11 cellular contexts compared by ENCODE assay signal in the genomic region with DNA sequence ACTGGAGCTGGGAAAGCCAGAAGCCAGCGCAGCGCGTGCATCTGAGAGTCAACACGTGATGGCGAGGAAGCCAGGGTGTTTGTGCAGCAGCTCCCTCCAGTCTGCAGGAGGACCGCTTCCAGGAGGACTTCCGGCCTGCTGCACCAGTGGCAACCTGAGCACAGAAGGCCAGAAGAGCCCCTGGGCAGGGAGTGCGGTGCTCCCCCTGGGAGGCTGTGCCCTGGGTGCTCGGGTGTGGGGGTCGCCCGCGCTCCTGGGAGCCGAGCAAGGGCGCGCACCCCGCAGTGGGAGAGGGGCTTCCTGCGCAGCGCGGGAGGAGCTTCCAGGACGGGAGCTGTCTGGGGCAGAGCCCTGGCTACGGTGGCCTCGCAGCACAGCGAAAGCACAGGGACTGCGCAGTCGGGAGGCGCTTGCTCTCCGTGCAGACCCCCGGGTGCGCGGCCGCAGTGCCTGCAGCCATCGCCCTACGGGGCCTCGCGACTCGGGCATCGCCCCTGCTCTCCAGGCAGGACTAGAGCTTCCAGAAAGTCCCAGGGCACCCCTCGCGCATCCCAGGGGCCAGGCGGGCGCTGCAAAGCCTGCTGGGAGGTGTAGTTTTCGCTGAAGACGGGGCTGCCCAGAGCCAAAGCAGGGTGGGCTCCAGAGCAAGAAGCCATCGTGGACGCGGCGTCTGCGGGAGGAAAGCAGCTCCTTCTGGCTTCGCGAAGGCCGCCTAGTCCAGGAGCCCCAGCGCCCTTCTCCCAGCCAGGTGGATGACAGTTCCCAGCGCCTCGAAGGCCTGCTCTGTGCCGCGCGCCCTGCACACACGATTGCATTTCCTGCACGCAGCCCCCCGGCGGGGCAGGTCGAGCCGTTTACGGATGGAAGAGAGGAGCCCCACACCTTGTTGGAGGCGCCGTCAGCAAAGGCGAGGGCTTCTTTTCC. TPM values are rescaled to one million over a fixed set of nuclear protein-coding genes. Genes with fewer than 3 reads are reported as not detected.
DNase-seq lines count a peak whose midpoint lies in the region; ATAC-seq and TF ChIP-seq lines count a peak whose summit lies in the region.
"Had no signal": no experiment of that assay in that cellular context is flagged by ENCODE, and none has a peak within 500 bp of the region (broad histone marks: within the 10 kb centered on the region; RNA-seq: fewer than 3 reads in every experiment).

No MANE protein-coding gene starts in this region.

- H3K36me3 Mint-ChIP-seq in WTC11, result peaks cover 12% of the 10 kb centered on the region
- peaks cover 0 to 7% (median 0%) of the 10 kb centered on the region in 5 donors for H3K36me3 Mint-ChIP-seq in naive thymus-derived CD4-positive, alpha-beta T cell
- H3K36me3 Mint-ChIP-seq in CD4-positive, alpha-beta T cell (ENCODE audit: low read depth), result no peaks in the 10 kb centered on the region

- TF ChIP-seq CTCF in WTC11 (IDR thresholded peaks at IDR 0.05) (no peak), fibroblast of villous mesenchyme (IDR thresholded peaks at IDR 0.05; ENCODE audit: insufficient read depth, low read depth, low read length) (no peak)
- TF ChIP-seq CTCF in CD4-positive, alpha-beta T cell (IDR thresholded peaks at IDR 0.05), result no peak

- peak overlapping the region; percentile 23 for H3K4me3 ChIP-seq in fibroblast of villous mesenchyme (ENCODE audit: low read depth, low read length)
- H3K4me3 ChIP-seq in naive thymus-derived CD4-positive, alpha-beta T cell (ENCODE audit: low read length), result no peak overlapping the region
- H3K4me3 ChIP-seq: tibial artery had no signal

- ATAC-seq in WTC11, result peak; percentile 90
- no peak for ATAC-seq in naive thymus-derived CD4-positive, alpha-beta T cell
- ATAC-seq in CD4-positive, alpha-beta T cell (ENCODE audit: poor library complexity), result no peak
- ATAC-seq in HG02642 (IDR thresholded peaks at IDR 0.05; ENCODE audit: poor library complexity, unreplicated experiment), result no peak

- no peaks in the 10 kb centered on the region for H3K4me1 ChIP-seq in naive thymus-derived CD4-positive, alpha-beta T cell (ENCODE audit: control insufficient read depth in 2 of 2, insufficient read depth in 2 of 2, low read length in 2 of 2)

- peaks cover 0 to 4% of the 10 kb centered on the region in 2 donors for H3K27me3 ChIP-seq in naive thymus-derived CD4-positive, alpha-beta T cell (ENCODE audit: control insufficient read depth in 2 of 2, insufficient read depth in 2 of 2, low read length in 2 of 2)
- peaks cover 60% of the 10 kb centered on the region for H3K27me3 ChIP-seq in CD4-positive, alpha-beta T cell (ENCODE audit: control insufficient read depth, insufficient read depth, low read length)

- CTCF ChIA-PET in WTC11 (lab: Charles Lee), result interaction anchor here (0.8 to 31.0 kb wide), 15 partner anchors 15 to 424 kb away, joined by 3 to 713 read pairs (median 4); partner anchors contain the start of genes JAKMIP1 and WFS1
- CTCF ChIA-PET in naive thymus-derived CD4-positive, alpha-beta T cell (lab: Charles Lee), result interaction anchor here (0.5 to 0.6 kb wide), 2 partner anchors 8 to 1881 kb away, joined by 3 to 4 read pairs; no protein-coding TSS in a partner anchor
- CTCF ChIA-PET in CD4-positive, alpha-beta T cell (lab: Charles Lee), result no interaction called here

- intact Hi-C loops in naive thymus-derived CD4-positive, alpha-beta T cell (cut with micrococcal nuclease), result no loop called here
- intact Hi-C loops in CD4-positive, alpha-beta T cell (cut with DNase I, micrococcal nuclease), result no loop called here

- H3K27ac Mint-ChIP-seq in WTC11, result no peak overlapping the region
- no peak overlapping the region for H3K27ac Mint-ChIP-seq in naive thymus-derived CD4-positive, alpha-beta T cell
- H3K27ac Mint-ChIP-seq in CD4-positive, alpha-beta T cell, result no peak overlapping the region

- POLR2A ChIA-PET in WTC11 (lab: Charles Lee), result interaction anchor here (1.2 kb wide), 1 partner anchor 47 kb away, joined by 3 read pairs; no protein-coding TSS in a partner anchor
- POLR2A ChIA-PET in naive thymus-derived CD4-positive, alpha-beta T cell (lab: Charles Lee), result no interaction called here
- POLR2A ChIA-PET in CD4-positive, alpha-beta T cell (lab: Charles Lee), result no interaction called here

- DNase-seq in WTC11 (ENCODE audit: low spot score), result peak; percentile 83
- no peak for DNase-seq in fibroblast of villous mesenchyme (ENCODE audit: low read depth)
- peak; percentile 55 for DNase-seq in midbrain (lab: John Stamatoyannopoulos, UW)
- peak in 33 of 49 donors; percentile 11 to 81 (median 38) for DNase-seq in substantia nigra (lab: John Stamatoyannopoulos, UW)
- no peak for DNase-seq in naive thymus-derived CD4-positive, alpha-beta T cell
- DNase-seq in CD4-positive, alpha-beta T cell, result no peak
- no peak for DNase-seq in NOMO-1 treated with DMSO at 0.1 percent for 48 hours (lab: John Stamatoyannopoulos, UW; ENCODE audit: unreplicated experiment)
- DNase-seq: NCI-H187 treated with DMSO at 0.1 percent for 48 hours, tibial artery had no signal

- peaks cover 24% of the 10 kb centered on the region for H3K4me1 Mint-ChIP-seq in WTC11
- peaks cover 0 to 8% (median 5%) of the 10 kb centered on the region in 7 donors for H3K4me1 Mint-ChIP-seq in naive thymus-derived CD4-positive, alpha-beta T cell
- H3K4me1 Mint-ChIP-seq in CD4-positive, alpha-beta T cell (ENCODE audit: low read depth), result no peaks in the 10 kb centered on the region

- H3K9me3 ChIP-seq in naive thymus-derived CD4-positive, alpha-beta T cell (ENCODE audit: control insufficient read depth in 2 of 3, low read length in 3 of 3), result peaks cover 0 to 7% (median 4%) of the 10 kb centered on the region in 3 experiments
- peaks cover 10% of the 10 kb centered on the region for H3K9me3 ChIP-seq in CD4-positive, alpha-beta T cell (ENCODE audit: control insufficient read depth, low read length)

- H3K27me3 Mint-ChIP-seq in WTC11 (ENCODE audit: low read depth), result peaks cover 33% of the 10 kb centered on the region
- H3K27me3 Mint-ChIP-seq in naive thymus-derived CD4-positive, alpha-beta T cell, result peaks cover 52 to 76% (median 63%) of the 10 kb centered on the region in 5 donors
- H3K27me3 Mint-ChIP-seq in CD4-positive, alpha-beta T cell, result peaks cover 78% of the 10 kb centered on the region

- H3K27ac ChIP-seq in substantia nigra (ENCODE audit: low read depth, low read length, poor library complexity, severe bottlenecking), result no peak overlapping the region
- H3K27ac ChIP-seq in naive thymus-derived CD4-positive, alpha-beta T cell (ENCODE audit: low read depth, low read length), result no peak overlapping the region
- no peak overlapping the region for H3K27ac ChIP-seq in CD4-positive, alpha-beta T cell (ENCODE audit: low read depth, low read length)
- H3K27ac ChIP-seq: tibial artery had no signal

- H3K36me3 ChIP-seq in naive thymus-derived CD4-positive, alpha-beta T cell (ENCODE audit: control insufficient read depth in 2 of 3, insufficient read depth in 3 of 3, low read length in 3 of 3), result no peaks in the 10 kb centered on the region
- H3K36me3 ChIP-seq: tibial artery had no signal

- H3K4me3 Mint-ChIP-seq in WTC11, result peak overlapping the region; percentile 52
- H3K4me3 Mint-ChIP-seq in naive thymus-derived CD4-positive, alpha-beta T cell, result peak overlapping the region in 2 of 10 donors; percentile 3 to 10
- no peak overlapping the region for H3K4me3 Mint-ChIP-seq in CD4-positive, alpha-beta T cell

- peaks cover 17% of the 10 kb centered on the region for H3K9me3 Mint-ChIP-seq in WTC11
- peaks cover 0 to 18% (median 8%) of the 10 kb centered on the region in 11 donors for H3K9me3 Mint-ChIP-seq in naive thymus-derived CD4-positive, alpha-beta T cell
- no peaks in the 10 kb centered on the region for H3K9me3 Mint-ChIP-seq in CD4-positive, alpha-beta T cell

TF ChIP-seq in WTC11, 78 proteins besides CTCF, POLR2A, EP300 and RAD21 (continues in another document):
- TF ChIP-seq, protein P1, sequence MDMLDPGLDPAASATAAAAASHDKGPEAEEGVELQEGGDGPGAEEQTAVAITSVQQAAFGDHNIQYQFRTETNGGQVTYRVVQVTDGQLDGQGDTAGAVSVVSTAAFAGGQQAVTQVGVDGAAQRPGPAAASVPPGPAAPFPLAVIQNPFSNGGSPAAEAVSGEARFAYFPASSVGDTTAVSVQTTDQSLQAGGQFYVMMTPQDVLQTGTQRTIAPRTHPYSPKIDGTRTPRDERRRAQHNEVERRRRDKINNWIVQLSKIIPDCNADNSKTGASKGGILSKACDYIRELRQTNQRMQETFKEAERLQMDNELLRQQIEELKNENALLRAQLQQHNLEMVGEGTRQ (CRISPR knock-in tag; IDR thresholded peaks at IDR 0.05), result peak; percentile 79
- no peak; the same call in 1 of the 2 replicates for TF ChIP-seq TCF7 (CRISPR knock-in tag; IDR thresholded peaks at IDR 0.05; ENCODE audit: low read depth)
- 0 out of 2 replicates have a peak, but pooled peaks have one; percentile 25 for TF ChIP-seq ATF2 (CRISPR knock-in tag; IDR thresholded peaks at IDR 0.05; ENCODE audit: borderline replicate concordance, low read depth)
- TF ChIP-seq SMAD3 (CRISPR knock-in tag; IDR thresholded peaks at IDR 0.05; ENCODE audit: borderline replicate concordance), result peak; percentile 66; the same call in 1 of the 2 replicates
- TF ChIP-seq ZNF121 (CRISPR knock-in tag; IDR thresholded peaks at IDR 0.05), result no peak
- peak; percentile 77; the same call in 1 of the 2 replicates for TF ChIP-seq FOXK1 (CRISPR knock-in tag; IDR thresholded peaks at IDR 0.05)

RNA-seq across cellular contexts. Expression of gene WFS1, which starts 24.1 kb away (rescaled TPM):
- total RNA-seq in WTC11 (2021), result 33.0 to 35.8 TPM (median 34.7 TPM) in 3 replicates
- 39.3 and 42.3 TPM in 2 replicates for total RNA-seq in fibroblast of villous mesenchyme
- 1 to 10 TPM; 2.8 to 6.7 (median 4.4) TPM for total RNA-seq in naive thymus-derived CD4-positive, alpha-beta T cell
- 1 to 10 TPM; 3.2 to 5.2 TPM for polyA plus RNA-seq in naive thymus-derived CD4-positive, alpha-beta T cell
- total RNA-seq in CD4-positive, alpha-beta T cell, result 1 to 10 TPM; 1.3 to 1.7 TPM

RNA-seq across cellular contexts. Expression of gene JAKMIP1, which starts 45.2 kb away (rescaled TPM):
- 4.0 to 5.6 TPM (median 5.4 TPM) in 3 replicates for total RNA-seq in WTC11 (2021)
- total RNA-seq in fibroblast of villous mesenchyme, result not detected in 2 replicates
- 10 to 100 TPM in 1 of 5 experiments, 1 to 10 TPM in 1, under 1 TPM in 1, not detected in 2; 0.66 to 15.3 (median 4.1) TPM for total RNA-seq in naive thymus-derived CD4-positive, alpha-beta T cell
- under 1 TPM in 1 of 2 donors, not detected in 1; 0.21 TPM for polyA plus RNA-seq in naive thymus-derived CD4-positive, alpha-beta T cell
- total RNA-seq in CD4-positive, alpha-beta T cell, result 1 to 10 TPM; 2.0 to 2.1 TPM
- total RNA-seq: lung microvascular endothelial cell had no signal

Comparison
In these comparisons a context has a peak if more than half of its experiments do, and no peak if none do; other contexts are left out.
1. DNase-seq: peak in WTC11 (single experiment), midbrain (single experiment) and substantia nigra (33 of 49); none in fibroblast of villous mesenchyme (single experiment), naive thymus-derived CD4-positive, alpha-beta T cell (0 of 9), CD4-positive, alpha-beta T cell (0 of 10) and NOMO-1 treated with DMSO at 0.1 percent for 48 hours (single experiment).